ENCODE assay signal across 29 cellular contexts in the genomic region with DNA sequence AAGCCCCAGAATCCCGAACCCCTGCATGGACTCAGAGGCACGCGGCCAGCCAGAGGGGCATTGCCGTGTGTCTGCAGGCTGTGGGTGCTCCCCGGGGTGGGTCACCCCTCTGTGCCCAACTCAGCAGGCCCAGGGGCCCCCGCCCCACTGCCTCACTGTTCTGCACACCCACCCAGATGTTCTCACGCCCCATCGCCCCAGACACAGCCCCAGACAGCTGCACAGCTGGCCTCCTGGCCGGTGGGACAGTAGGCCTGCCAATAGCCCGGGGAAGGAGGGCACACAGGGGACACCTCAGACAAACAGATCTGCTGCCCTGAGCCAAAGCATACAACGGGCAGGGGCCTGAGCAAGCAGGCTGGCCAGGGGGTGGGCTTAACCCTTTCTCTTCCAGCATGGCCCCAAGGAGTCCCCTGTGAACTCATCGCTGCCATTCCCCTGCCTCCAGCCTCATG. TPM values are rescaled to one million over a fixed set of nuclear protein-coding genes. Genes with fewer than 3 reads are reported as not detected.
DNase-seq lines count a peak whose midpoint lies in the region; ATAC-seq and TF ChIP-seq lines count a peak whose summit lies in the region.
"Had no signal": no experiment of that assay in that cellular context is flagged by ENCODE, and none has a peak within 500 bp of the region (broad histone marks: within the 10 kb centered on the region; RNA-seq: fewer than 3 reads in every experiment).

No MANE protein-coding gene starts in this region.

- peaks cover 3% of the 10 kb centered on the region for H3K27me3 Mint-ChIP-seq in chondrocyte (ENCODE audit: low read depth)
- H3K27me3 Mint-ChIP-seq: activated CD8-positive, alpha-beta memory T cell treated with anti-CD3 and anti-CD28 coated beads, Interleukin-2, amount 10 ng/mL, durations not matched to agents 7 days and 5 days had no signal

- TF ChIP-seq POLR2A in gastrocnemius medialis (IDR thresholded peaks at IDR 0.05), result no peak

- H3K27ac ChIP-seq in right cardiac atrium (ENCODE audit: low read length) (no peak overlapping the region), gastrocnemius medialis (no peak overlapping the region)
- H3K27ac ChIP-seq: brain microvascular endothelial cell, esophagus muscularis mucosa, stomach had no signal

- peak; percentile 76 to 77 for ATAC-seq in right cardiac atrium
- peak; percentile 65 for ATAC-seq in sciatic nerve
- no peak for ATAC-seq in GM19455 (IDR thresholded peaks at IDR 0.05; ENCODE audit: unreplicated experiment)
- no peak for ATAC-seq in gastrocnemius medialis
- ATAC-seq: activated CD8-positive, alpha-beta memory T cell treated with anti-CD3 and anti-CD28 coated beads, Interleukin-2, amount 10 ng/mL, durations not matched to agents 7 days and 5 days had no signal

- peaks cover 21% of the 10 kb centered on the region for H3K4me1 Mint-ChIP-seq in chondrocyte (ENCODE audit: low read depth)
- H3K4me1 Mint-ChIP-seq: activated CD8-positive, alpha-beta memory T cell treated with anti-CD3 and anti-CD28 coated beads, Interleukin-2, amount 10 ng/mL, durations not matched to agents 7 days and 5 days had no signal

- H3K36me3 Mint-ChIP-seq in chondrocyte (ENCODE audit: low read depth), result no peaks in the 10 kb centered on the region

- 56% methylated on average over 12 of the region's 12 CpGs for whole genome bisulfite sequencing in right cardiac atrium

- H3K27me3 ChIP-seq in right cardiac atrium (ENCODE audit: control insufficient read depth, insufficient read depth) (no peaks in the 10 kb centered on the region), gastrocnemius medialis (no peaks in the 10 kb centered on the region)
- H3K27me3 ChIP-seq: adrenal gland, tibial nerve had no signal

- intact Hi-C loops in right cardiac atrium (cut with DNase I), result loop anchor here in 1 of 4 donors (2.0 to 5.0 kb wide), 2 partner anchors 51 to 109 kb away; a partner anchor contains a TSS
- intact Hi-C loops in sciatic nerve (cut with DNase I), result no loop called here
- intact Hi-C loops in gastrocnemius medialis (cut with DNase I; ENCODE audit: low total_unique reads), result loop anchor here (1.0 kb wide), 1 partner anchor 52 kb away; no protein-coding TSS in a partner anchor

- peak; percentile 43 for DNase-seq in D341Med (ENCODE audit: low spot score)
- no peak for DNase-seq in chondrocyte (ENCODE audit: low spot score)
- peak; percentile 55 to 88 (median 86) for DNase-seq in right cardiac atrium
- DNase-seq in sciatic nerve (ENCODE audit: low spot score), result no peak
- no peak for DNase-seq in gastrocnemius medialis
- DNase-seq in NCI-H2196 (lab: John Stamatoyannopoulos, UW; ENCODE audit: unreplicated experiment), result no peak
- no peak for DNase-seq in DMS79 treated with DMSO at 0.1 percent for 48 hours (lab: John Stamatoyannopoulos, UW)
- DNase-seq: activated CD4-positive, CD25-positive, alpha-beta regulatory T cell; activated CD8-positive, alpha-beta memory T cell treated with anti-CD3 and anti-CD28 coated beads, Interleukin-2, amount 10 ng/mL, durations not matched to agents 7 days and 5 days; activated T-cell treated with anti-CD3 and anti-CD28 coated beads, Interleukin-2, amount 50 U/mL, for 72 hours; COR-L47; foreskin melanocyte; GF-D8; GOT3; hippocampal formation; NCI-H1694 treated with DMSO at 0.1 percent for 48 hours; NCI-H524 treated with DMSO at 0.1 percent for 48 hours; NK-92 treated with Interleukin-12 subunit alpha and Interleukin-12 subunit beta, amount 100 ng/mL, for 24 hours; SIG-M5; small intestine; stimulated activated CD4-positive, alpha-beta T cell treated with anti-CD3 and anti-CD28 coated beads, Interleukin-1b, Interleukin-23, amount 100 ng/mL, for 48 hours had no signal

- H3K9me3 Mint-ChIP-seq in chondrocyte (ENCODE audit: low read depth), result no peaks in the 10 kb centered on the region

- in situ Hi-C loops in gastrocnemius medialis (cut with MboI; ENCODE audit: low sequenced_read_pairs in 4 of 4), result loop anchor here in 2 of 4 donors (10.0 kb wide), 2 partner anchors 53 to 113 kb away; a partner anchor contains a TSS

- no peaks in the 10 kb centered on the region for H3K36me3 ChIP-seq in gastrocnemius medialis
- H3K36me3 ChIP-seq: adrenal gland, brain microvascular endothelial cell, esophagus muscularis mucosa, stomach, tibial nerve had no signal

- H3K4me1 ChIP-seq in right cardiac atrium (ENCODE audit: control insufficient read depth, insufficient read depth, low read length) (no peaks in the 10 kb centered on the region), gastrocnemius medialis (no peaks in the 10 kb centered on the region)
- H3K4me1 ChIP-seq: adrenal gland had no signal

- peak overlapping the region; percentile 41 for H3K27ac Mint-ChIP-seq in chondrocyte (ENCODE audit: unreplicated experiment)
- H3K27ac Mint-ChIP-seq: activated CD8-positive, alpha-beta memory T cell treated with anti-CD3 and anti-CD28 coated beads, Interleukin-2, amount 10 ng/mL, durations not matched to agents 7 days and 5 days; activated naive CD4-positive, alpha-beta T cell treated with anti-CD3 and anti-CD28 coated beads for 36 hours; activated T-cell treated with anti-CD3 and anti-CD28 coated beads, Interleukin-2, amount 50 U/mL, for 72 hours had no signal

- H3K9me3 ChIP-seq in right cardiac atrium (ENCODE audit: control insufficient read depth, low read length) (no peaks in the 10 kb centered on the region), gastrocnemius medialis (no peaks in the 10 kb centered on the region)
- H3K9me3 ChIP-seq: adrenal gland, esophagus muscularis mucosa, stomach, tibial nerve had no signal

- H3K4me3 Mint-ChIP-seq in chondrocyte (ENCODE audit: unreplicated experiment), result no peak overlapping the region
- H3K4me3 Mint-ChIP-seq: activated CD8-positive, alpha-beta memory T cell treated with anti-CD3 and anti-CD28 coated beads, Interleukin-2, amount 10 ng/mL, durations not matched to agents 7 days and 5 days; activated naive CD4-positive, alpha-beta T cell treated with anti-CD3 and anti-CD28 coated beads for 36 hours; activated T-cell treated with anti-CD3 and anti-CD28 coated beads, Interleukin-2, amount 50 U/mL, for 72 hours had no signal

- H3K4me3 ChIP-seq in right cardiac atrium (ENCODE audit: low read length), result no peak overlapping the region
- no peak overlapping the region for H3K4me3 ChIP-seq in gastrocnemius medialis
- H3K4me3 ChIP-seq: adrenal gland, esophagus muscularis mucosa, stomach, tibial nerve had no signal

- TF ChIP-seq CTCF in chondrocyte (IDR thresholded peaks at IDR 0.05), result no peak
- no peak for TF ChIP-seq CTCF in gastrocnemius medialis (IDR thresholded peaks at IDR 0.05 in 4 of 5, conservative IDR thresholded peaks at IDR 0.05 in 1 of 5)

RNA-seq across cellular contexts. Expression of a gene that starts 27.6 kb away (rescaled TPM):
- 4.2 to 4.7 TPM (median 4.5 TPM) in 3 replicates for total RNA-seq in chondrocyte
- total RNA-seq in right cardiac atrium, result 1 to 10 TPM; 3.8 to 6.5 (median 4.9) TPM
- polyA plus RNA-seq in right cardiac atrium, result 5.9 TPM
- total RNA-seq in sciatic nerve, result 17.0 TPM
- total RNA-seq in gastrocnemius medialis, result 1 to 10 TPM; 1.3 to 3.0 (median 1.7) TPM

RNA-seq across cellular contexts. Expression of a gene that starts 53.0 kb away (rescaled TPM):
- 1.7 to 4.4 TPM (median 1.8 TPM) in 3 replicates for total RNA-seq in chondrocyte
- 10 to 100 TPM; 21.6 to 39.8 (median 29.4) TPM for total RNA-seq in right cardiac atrium
- 16.5 TPM for polyA plus RNA-seq in right cardiac atrium
- total RNA-seq in sciatic nerve, result 291 TPM
- total RNA-seq in gastrocnemius medialis, result 1 to 10 TPM in 2 of 4 donors, under 1 TPM in 1, not detected in 1; 0.41 to 3.2 (median 1.0) TPM
- total RNA-seq: PC-3 had no signal

Comparison
In these comparisons a context has a peak if more than half of its experiments do, and no peak if none do; other contexts are left out.
1. DNase-seq: peak in D341Med (single experiment) and right cardiac atrium (3 of 3); none in chondrocyte (single experiment), sciatic nerve (single experiment), gastrocnemius medialis (0 of 2), NCI-H2196 (single experiment) and DMS79 treated with DMSO at 0.1 percent for 48 hours (single experiment).
2. ATAC-seq: peak in right cardiac atrium (2 of 2) and sciatic nerve (single experiment); none in GM19455 (single experiment) and gastrocnemius medialis (0 of 2).